Comparison of ENCODE assay signal across 27 cellular contexts in genomic region chr1:162079023-162079422, GRCh38. TPM values are rescaled to one million over a fixed set of nuclear protein-coding genes. Genes with fewer than 3 reads are reported as not detected.
"Had no signal": no experiment of that assay in that cellular context is flagged by ENCODE, and none has a peak within 500 bp of the region (broad histone marks: within the 10 kb centered on the region; RNA-seq: fewer than 3 reads in every experiment).

No MANE protein-coding gene starts in this region.

- H3K4me1 Mint-ChIP-seq: immature natural killer cell; naive thymus-derived CD8-positive, alpha-beta T cell; stimulated activated memory B cell treated with anti-CD40 and anti-IgM and Interleukin-4, amounts not matched to agents 10 μg/mL and 1 μg/mL and 100 μg/mL, for 72 hours had no signal

- H3K4me1 ChIP-seq: left lung, lower lobe of right lung, testis, thyroid gland, upper lobe of left lung, vagina had no signal

- H3K4me2 ChIP-seq: smooth muscle cell had no signal

- H3K27me3 ChIP-seq: left lung, ovary, stomach, testis, thyroid gland, transverse colon, upper lobe of left lung, vagina had no signal

- H3K4me3 ChIP-seq: left lung, lower lobe of right lung, ovary, smooth muscle cell, stomach, testis, thyroid gland, transverse colon, upper lobe of left lung, vagina had no signal

- H3K9me3 Mint-ChIP-seq: stimulated activated memory B cell treated with anti-CD40 and anti-IgM and Interleukin-4, amounts not matched to agents 10 μg/mL and 1 μg/mL and 100 μg/mL, for 72 hours had no signal

- H3K27ac ChIP-seq: left lung, lower lobe of right lung, ovary, stomach, testis, thyroid gland, transverse colon, upper lobe of left lung, vagina had no signal

- ATAC-seq: left colon; left lung; lower lobe of right lung; naive thymus-derived CD8-positive, alpha-beta T cell; right cardiac atrium; stimulated activated memory B cell treated with anti-CD40 and anti-IgM and Interleukin-4, amounts not matched to agents 10 μg/mL and 1 μg/mL and 100 μg/mL, for 72 hours; stimulated activated naive CD8-positive, alpha-beta T cell treated with anti-CD3 and anti-CD28 coated beads, Interleukin-15, Interleukin-2, amounts not matched to agents 100 U/mL and 50 U/mL, for 24 hours had no signal

- H3K27ac Mint-ChIP-seq: immature natural killer cell; naive thymus-derived CD8-positive, alpha-beta T cell; nephron; progenitor cell of endocrine pancreas; stimulated activated memory B cell treated with anti-CD40 and anti-IgM and Interleukin-4, amounts not matched to agents 10 μg/mL and 1 μg/mL and 100 μg/mL, for 72 hours had no signal

- H3K4me3 Mint-ChIP-seq: immature natural killer cell; naive thymus-derived CD8-positive, alpha-beta T cell; nephron; stimulated activated memory B cell treated with anti-CD40 and anti-IgM and Interleukin-4, amounts not matched to agents 10 μg/mL and 1 μg/mL and 100 μg/mL, for 72 hours had no signal

- H3K36me3 ChIP-seq: left lung, lower lobe of right lung, ovary, thyroid gland, transverse colon, upper lobe of left lung, vagina had no signal

- DNase-seq: hypothalamus; immature natural killer cell; kidney; left colon; left lung; lower lobe of right lung; mammary epithelial cell; mesenchymal stem cell; naive thymus-derived CD8-positive, alpha-beta T cell; ovary; right cardiac atrium; stimulated activated CD4-positive, alpha-beta T cell treated with anti-CD3 and anti-CD28 coated beads, Interleukin-1b, Interleukin-23, amount 100 ng/mL, for 48 hours; stimulated activated CD4-positive, alpha-beta T cell treated with anti-CD3 and anti-CD28 coated beads, Interleukin-2, amount 100 ng/mL, for 48 hours; stimulated activated CD4-positive, alpha-beta T cell treated with anti-CD3 and anti-CD28 coated beads, Interleukin-4, amount 100 ng/mL, for 4 hours; stimulated activated CD8-positive, alpha-beta memory T cell treated with anti-CD3 and anti-CD28 coated beads, Interleukin-4, amount 100 ng/mL, for 48 hours; stimulated activated naive CD8-positive, alpha-beta T cell treated with anti-CD3 and anti-CD28 coated beads, Interleukin-15, Interleukin-2, amounts not matched to agents 100 U/mL and 50 U/mL, for 24 hours; stomach; testis; thyroid gland; transverse colon; upper lobe of left lung had no signal

- H3K27me3 Mint-ChIP-seq: progenitor cell of endocrine pancreas had no signal

- FAIRE-seq: islet of Langerhans, kidney had no signal

- H3K9me3 ChIP-seq: left lung, lower lobe of right lung, ovary, testis, thyroid gland, transverse colon, vagina had no signal

- H3K36me3 Mint-ChIP-seq: stimulated activated memory B cell treated with anti-CD40 and anti-IgM and Interleukin-4, amounts not matched to agents 10 μg/mL and 1 μg/mL and 100 μg/mL, for 72 hours had no signal

RNA-seq across cellular contexts. Expression of gene NOS1AP, which starts 9.5 kb away (rescaled TPM):
- total RNA-seq: naive thymus-derived CD8-positive, alpha-beta T cell had no signal
- polyA plus RNA-seq: immature natural killer cell; naive thymus-derived CD8-positive, alpha-beta T cell had no signal

RNA-seq across cellular contexts. Expression of gene OLFML2B, which starts 55.4 kb away (rescaled TPM):
- polyA plus RNA-seq: immature natural killer cell had no signal
